In genomic region chr3:188598872-188599271, GRCh38 we compare ENCODE assay signal across 23 cellular contexts.
A peak's percentile ranks its signal among the peaks of the same experiment; 100 is the strongest.
DNase-seq lines count a peak whose midpoint lies in the region; ATAC-seq and TF ChIP-seq lines count a peak whose summit lies in the region.
"Had no signal": no experiment of that assay in that cellular context is flagged by ENCODE, and none has a peak within 500 bp of the region (broad histone marks: within the 10 kb centered on the region; RNA-seq: fewer than 3 reads in every experiment).

No MANE protein-coding gene starts in this region.

- DNase-seq in heart left ventricle (no peak), cardiac septum (ENCODE audit: low spot score) (no peak), left ventricle myocardium inferior (no peak), psoas muscle (no peak), thoracic aorta (ENCODE audit: low spot score) (no peak), NCI-H2196 (lab: John Stamatoyannopoulos, UW; ENCODE audit: unreplicated experiment) (no peak), GM10266 (ENCODE audit: extremely low spot score) (no peak)
- no peak for DNase-seq in activated T-cell treated with anti-CD3 and anti-CD28 coated beads, Interleukin-2, amount 50 U/mL, for 48 hours
- DNase-seq: CD4-positive, CD25-positive, alpha-beta regulatory T cell; DMS153; DND-41; GOT3; HFFc6; MG63; NCI-H2029; NCI-H226; NCI-H510A; NCI-H69; SJCRH30 had no signal

- H3K27me3 ChIP-seq in heart left ventricle (no peaks in the 10 kb centered on the region), left ventricle myocardium inferior (ENCODE audit: low read depth) (no peaks in the 10 kb centered on the region), psoas muscle (ENCODE audit: insufficient read depth in 3 of 3, low read length in 2 of 3) (no peaks in the 10 kb centered on the region), thoracic aorta (replicated peaks; ENCODE audit: insufficient read depth) (no peaks in the 10 kb centered on the region)
- H3K27me3 ChIP-seq: BLaER1, MG63, SJCRH30 had no signal

- peak overlapping the region in 9 of 12 donors; percentile 7 to 80 (median 44) for H3K27ac ChIP-seq in heart left ventricle
- peak overlapping the region; percentile 47 for H3K27ac ChIP-seq in left ventricle myocardium inferior (replicated peaks)
- peak overlapping the region; percentile 78 for H3K27ac ChIP-seq in psoas muscle
- H3K27ac ChIP-seq in thoracic aorta, result peak overlapping the region; percentile 26 to 30
- H3K27ac ChIP-seq: BLaER1, SJCRH30 had no signal

- H3K9me3 ChIP-seq in heart left ventricle (no peaks in the 10 kb centered on the region), left ventricle myocardium inferior (replicated peaks) (no peaks in the 10 kb centered on the region), psoas muscle (no peaks in the 10 kb centered on the region), thoracic aorta (no peaks in the 10 kb centered on the region)
- H3K9me3 ChIP-seq: BLaER1, HAP-1, MG63, SJCRH30 had no signal

- no peak for TF ChIP-seq POLR2A in heart left ventricle (IDR thresholded peaks at IDR 0.05)

- peaks cover 0 to 32% (median 10%) of the 10 kb centered on the region in 12 donors for H3K4me1 ChIP-seq in heart left ventricle
- peaks cover 40% of the 10 kb centered on the region for H3K4me1 ChIP-seq in left ventricle myocardium inferior
- peaks cover 53% of the 10 kb centered on the region for H3K4me1 ChIP-seq in psoas muscle
- peaks cover 37 to 67% of the 10 kb centered on the region in 2 donors for H3K4me1 ChIP-seq in thoracic aorta (ENCODE audit: control insufficient read depth in 1 of 2, low read depth in 2 of 2)
- H3K4me1 ChIP-seq: BLaER1, HAP-1, SJCRH30 had no signal

- no peak for TF ChIP-seq CTCF in heart left ventricle (IDR thresholded peaks at IDR 0.05)
- TF ChIP-seq CTCF in left ventricle myocardium inferior (IDR thresholded peaks at IDR 0.05; ENCODE audit: borderline replicate concordance), result no peak
- no peak for TF ChIP-seq CTCF in psoas muscle (IDR thresholded peaks at IDR 0.05)
- TF ChIP-seq CTCF in thoracic aorta (IDR thresholded peaks at IDR 0.05), result no peak
- TF ChIP-seq CTCF in GM10266 (IDR thresholded peaks at IDR 0.05; ENCODE audit: control insufficient read depth, insufficient read depth, low read depth, missing control alignments), result no peak

- WGBS in heart left ventricle, 4 donors, result 53 to 72% (median 56%) methylated on average over 3 of the region's 3 CpGs
- 25 to 53% (median 47%) methylated on average over 3 of the region's 3 CpGs for WGBS in psoas muscle, 3 donors

- no peak overlapping the region for H3K4me3 ChIP-seq in heart left ventricle
- H3K4me3 ChIP-seq in left ventricle myocardium inferior, result no peak overlapping the region
- H3K4me3 ChIP-seq in psoas muscle, result no peak overlapping the region
- no peak overlapping the region for H3K4me3 ChIP-seq in thoracic aorta
- H3K4me3 ChIP-seq: BLaER1, HAP-1, K562, MG63, SJCRH30 had no signal

- ATAC-seq in heart left ventricle (peak; percentile 39 to 77 (median 70)), psoas muscle (peak; percentile 56 to 83 (median 74)), thoracic aorta (ENCODE audit: insufficient number of reproducible peaks, low FRiP score, low read depth) (no peak)
- ATAC-seq: K562, SK-N-SH treated with all-trans-retinoic acid at 6 μM for 48 hours had no signal

- intact Hi-C loops in heart left ventricle (cut with DNase I) (loop anchor here in 1 of 10 donors (10.0 kb wide), 1 partner anchor 854 kb away; the partner anchor contains the start of gene BCL6), cardiac septum (cut with DNase I) (loop anchor here (5.0 kb wide), 1 partner anchor 862 kb away; no protein-coding TSS in a partner anchor), left ventricle myocardium inferior (cut with micrococcal nuclease) (no loop called here), psoas muscle (cut with DNase I) (loop anchor here in 1 of 2 donors (10.0 kb wide), 1 partner anchor 356 kb away; no protein-coding TSS in a partner anchor)

- H3K36me3 ChIP-seq in heart left ventricle (no peaks in the 10 kb centered on the region), left ventricle myocardium inferior (no peaks in the 10 kb centered on the region), psoas muscle (ENCODE audit: insufficient read depth in 1 of 2, low read depth in 1 of 2) (no peaks in the 10 kb centered on the region), thoracic aorta (no peaks in the 10 kb centered on the region)
- H3K36me3 ChIP-seq: BLaER1, HAP-1, SJCRH30 had no signal

Comparison
In these comparisons a context has a peak if more than half of its experiments do, and no peak if none do; other contexts are left out.
1. H3K27ac ChIP-seq: peak in every context shown above with its lines; median percentile 78 in psoas muscle; 47 in left ventricle myocardium inferior; 44 in heart left ventricle; 28 in thoracic aorta.